In genomic region chr17:48556534-48557401, GRCh38 we compare ENCODE assay signal across 13 cellular contexts. TPM values are rescaled to one million over a fixed set of nuclear protein-coding genes. Genes with fewer than 3 reads are reported as not detected.
A peak's percentile ranks its signal among the peaks of the same experiment; 100 is the strongest.
DNase-seq lines count a peak whose midpoint lies in the region; ATAC-seq and TF ChIP-seq lines count a peak whose summit lies in the region.
"Had no signal": no experiment of that assay in that cellular context is flagged by ENCODE, and none has a peak within 500 bp of the region (broad histone marks: within the 10 kb centered on the region; RNA-seq: fewer than 3 reads in every experiment).

No MANE protein-coding gene starts in this region.

- H3K27ac ChIP-seq in upper lobe of left lung, result peak overlapping the region; percentile 60 to 86 (median 68)

- H3K36me3 Mint-ChIP-seq in activated T-cell treated with anti-CD3 and anti-CD28 coated beads, Interleukin-2, amount 50 U/mL, for 72 hours (ENCODE audit: insufficient read depth in 2 of 2), result peaks cover 0 to 2% of the 10 kb centered on the region in 2 donors
- no peaks in the 10 kb centered on the region for H3K36me3 Mint-ChIP-seq in activated T-cell treated with anti-CD3 and anti-CD28 coated beads, Interleukin-2, amount 50 U/mL, for 24 hours (ENCODE audit: low read depth)
- H3K36me3 Mint-ChIP-seq in endothelial cell (ENCODE audit: low read depth, unreplicated experiment) (peaks cover 32% of the 10 kb centered on the region), mesothelial cell of epicardium (peaks cover 12% of the 10 kb centered on the region)

- no peak for TF ChIP-seq CTCF in endothelial cell (IDR thresholded peaks at IDR 0.05; ENCODE audit: unreplicated experiment)
- TF ChIP-seq CTCF in mesothelial cell of epicardium (IDR thresholded peaks at IDR 0.05; ENCODE audit: unreplicated experiment), result no peak
- no peak for TF ChIP-seq CTCF in upper lobe of left lung (IDR thresholded peaks at IDR 0.05)

- TF ChIP-seq POLR2A in upper lobe of left lung (IDR thresholded peaks at IDR 0.05), result no peak

- peak overlapping the region; percentile 54 to 67 for H3K4me3 Mint-ChIP-seq in activated T-cell treated with anti-CD3 and anti-CD28 coated beads, Interleukin-2, amount 50 U/mL, for 72 hours
- H3K4me3 Mint-ChIP-seq in activated T-cell treated with anti-CD3 and anti-CD28 coated beads, Interleukin-2, amount 50 U/mL, for 24 hours, result no peak overlapping the region
- H3K4me3 Mint-ChIP-seq in endothelial cell (ENCODE audit: unreplicated experiment) (peak overlapping the region; percentile 66), mesothelial cell of epicardium (peak overlapping the region; percentile 61)
- H3K4me3 Mint-ChIP-seq: activated CD4-positive, alpha-beta T cell treated with anti-CD3 and anti-CD28 coated beads for 36 hours had no signal

- peak overlapping the region in 2 of 4 donors; percentile 1 to 29 for H3K4me3 ChIP-seq in upper lobe of left lung

- H3K9me3 ChIP-seq in upper lobe of left lung, result no peaks in the 10 kb centered on the region

- TF ChIP-seq EP300 in upper lobe of left lung (IDR thresholded peaks at IDR 0.05), result no peak

- DNase-seq in activated T-cell treated with anti-CD3 and anti-CD28 coated beads, Interleukin-2, amount 50 U/mL, for 72 hours, result no peak
- no peak for DNase-seq in activated T-cell treated with anti-CD3 and anti-CD28 coated beads, Interleukin-2, amount 50 U/mL, for 24 hours
- DNase-seq in endothelial cell (ENCODE audit: low spot score) (no peak), mesothelial cell of epicardium (ENCODE audit: low spot score in 2 of 2, unreplicated experiment in 2 of 2) (no peak), upper lobe of left lung (no peak), GOT3 (lab: John Stamatoyannopoulos, UW) (no peak)
- DNase-seq: 8988T; activated CD4-positive, alpha-beta T cell treated with anti-CD3 and anti-CD28 coated beads for 36 hours; activated gamma-delta T cell; NCI-H1048 had no signal

- no peak for ATAC-seq in activated T-cell treated with anti-CD3 and anti-CD28 coated beads, Interleukin-2, amount 50 U/mL, for 72 hours (replicated peaks in 1 of 2)
- no peak for ATAC-seq in upper lobe of left lung (ENCODE audit: low FRiP score in 2 of 2)
- no peak for ATAC-seq in GM18867 (IDR thresholded peaks at IDR 0.05; ENCODE audit: unreplicated experiment)
- no peak for ATAC-seq in HG03469 (IDR thresholded peaks at IDR 0.05; ENCODE audit: unreplicated experiment)
- ATAC-seq: activated CD4-positive, alpha-beta T cell treated with anti-CD3 and anti-CD28 coated beads for 36 hours; stimulated activated effector memory CD8-positive, alpha-beta T cell treated with anti-CD3 and anti-CD28 coated beads, Interleukin-12 subunit alpha, Interleukin-12 subunit beta, amount 100 ng/mL, for 72 hours had no signal

- 51 to 56% methylated on average over 7 of the region's 7 CpGs for WGBS in upper lobe of left lung, 2 donors

- peaks cover 16% of the 10 kb centered on the region for H3K27me3 Mint-ChIP-seq in activated T-cell treated with anti-CD3 and anti-CD28 coated beads, Interleukin-2, amount 50 U/mL, for 72 hours (ENCODE audit: low read depth)
- H3K27me3 Mint-ChIP-seq in activated T-cell treated with anti-CD3 and anti-CD28 coated beads, Interleukin-2, amount 50 U/mL, for 24 hours, result peaks cover 46% of the 10 kb centered on the region
- peaks cover 40% of the 10 kb centered on the region for H3K27me3 Mint-ChIP-seq in endothelial cell (ENCODE audit: unreplicated experiment)
- peaks cover 4% of the 10 kb centered on the region for H3K27me3 Mint-ChIP-seq in mesothelial cell of epicardium (ENCODE audit: low read depth)

- H3K4me1 ChIP-seq in upper lobe of left lung, result peaks cover 4 to 9% (median 6%) of the 10 kb centered on the region in 4 donors

- H3K27me3 ChIP-seq in upper lobe of left lung, result peaks cover 0 to 21% (median 10%) of the 10 kb centered on the region in 4 donors

- H3K36me3 ChIP-seq in upper lobe of left lung, result no peaks in the 10 kb centered on the region

- peaks cover 4% of the 10 kb centered on the region for H3K4me1 Mint-ChIP-seq in activated T-cell treated with anti-CD3 and anti-CD28 coated beads, Interleukin-2, amount 50 U/mL, for 72 hours (ENCODE audit: low read depth)
- H3K4me1 Mint-ChIP-seq in activated T-cell treated with anti-CD3 and anti-CD28 coated beads, Interleukin-2, amount 50 U/mL, for 24 hours (ENCODE audit: low read depth), result peaks cover 7% of the 10 kb centered on the region
- H3K4me1 Mint-ChIP-seq in endothelial cell (ENCODE audit: unreplicated experiment) (peaks cover 65% of the 10 kb centered on the region), mesothelial cell of epicardium (peaks cover 91% of the 10 kb centered on the region)

- no peak overlapping the region for H3K27ac Mint-ChIP-seq in activated T-cell treated with anti-CD3 and anti-CD28 coated beads, Interleukin-2, amount 50 U/mL, for 72 hours
- H3K27ac Mint-ChIP-seq in activated T-cell treated with anti-CD3 and anti-CD28 coated beads, Interleukin-2, amount 50 U/mL, for 24 hours, result no peak overlapping the region
- H3K27ac Mint-ChIP-seq in endothelial cell (ENCODE audit: unreplicated experiment), result no peak overlapping the region
- H3K27ac Mint-ChIP-seq in mesothelial cell of epicardium, result peak overlapping the region; percentile 99
- H3K27ac Mint-ChIP-seq: activated CD4-positive, alpha-beta T cell treated with anti-CD3 and anti-CD28 coated beads for 36 hours; stimulated activated effector memory CD8-positive, alpha-beta T cell treated with anti-CD3 and anti-CD28 coated beads, Interleukin-12 subunit alpha, Interleukin-12 subunit beta, amount 100 ng/mL, for 72 hours had no signal

- no peaks in the 10 kb centered on the region for H3K9me3 Mint-ChIP-seq in activated T-cell treated with anti-CD3 and anti-CD28 coated beads, Interleukin-2, amount 50 U/mL, for 72 hours
- H3K9me3 Mint-ChIP-seq in activated T-cell treated with anti-CD3 and anti-CD28 coated beads, Interleukin-2, amount 50 U/mL, for 24 hours, result no peaks in the 10 kb centered on the region
- H3K9me3 Mint-ChIP-seq in endothelial cell (ENCODE audit: unreplicated experiment), result no peaks in the 10 kb centered on the region
- no peaks in the 10 kb centered on the region for H3K9me3 Mint-ChIP-seq in mesothelial cell of epicardium
- H3K9me3 Mint-ChIP-seq: stimulated activated effector memory CD8-positive, alpha-beta T cell treated with anti-CD3 and anti-CD28 coated beads, Interleukin-12 subunit alpha, Interleukin-12 subunit beta, amount 100 ng/mL, for 72 hours had no signal

RNA-seq across cellular contexts. Expression of gene HOXB2, which starts 11.9 kb away (rescaled TPM):
- total RNA-seq in activated T-cell treated with anti-CD3 and anti-CD28 coated beads, Interleukin-2, amount 50 U/mL, for 72 hours, result 10 to 100 TPM; 18.1 to 37.7 TPM
- 5.6 TPM for total RNA-seq in endothelial cell (ENCODE audit: unreplicated experiment)
- 46.6 to 47.2 TPM (median 46.7 TPM) in 3 replicates for total RNA-seq in mesothelial cell of epicardium
- 10 to 100 TPM in 2 of 6 donors, 1 to 10 TPM in 4; 1.4 to 16.1 (median 7.4) TPM for total RNA-seq in upper lobe of left lung

RNA-seq across cellular contexts. Expression of gene HOXB4, which starts 21.4 kb away (rescaled TPM):
- total RNA-seq in activated T-cell treated with anti-CD3 and anti-CD28 coated beads, Interleukin-2, amount 50 U/mL, for 72 hours, result 1 to 10 TPM; 1.9 to 3.3 TPM
- total RNA-seq in endothelial cell (ENCODE audit: unreplicated experiment) (6.5 TPM), mesothelial cell of epicardium (34.2 to 39.2 TPM (median 34.4 TPM) in 3 replicates), upper lobe of left lung (1 to 10 TPM in 4 of 6 donors, under 1 TPM in 2; 0.61 to 5.6 (median 2.0) TPM)

RNA-seq across cellular contexts. Expression of gene HOXB1, which starts 26.0 kb away (rescaled TPM):
- total RNA-seq in activated T-cell treated with anti-CD3 and anti-CD28 coated beads, Interleukin-2, amount 50 U/mL, for 72 hours, result not detected
- total RNA-seq in endothelial cell (ENCODE audit: unreplicated experiment) (not detected), mesothelial cell of epicardium (0.24 to 0.43 TPM (median 0.25 TPM) in 3 replicates), upper lobe of left lung (not detected)
- total RNA-seq: activated CD4-positive, alpha-beta T cell treated with anti-CD3 and anti-CD28 coated beads for 36 hours had no signal

RNA-seq across cellular contexts. Expression of gene HOXB3, which starts 33.3 kb away (rescaled TPM):
- 1 to 10 TPM; 2.9 to 8.1 TPM for total RNA-seq in activated T-cell treated with anti-CD3 and anti-CD28 coated beads, Interleukin-2, amount 50 U/mL, for 72 hours
- total RNA-seq in endothelial cell (ENCODE audit: unreplicated experiment) (17.7 TPM), mesothelial cell of epicardium (282 to 303 TPM (median 282 TPM) in 3 replicates), upper lobe of left lung (10 to 100 TPM in 2 of 6 donors, 1 to 10 TPM in 4; 2.9 to 12.6 (median 7.9) TPM)

RNA-seq across cellular contexts. Expression of gene HOXB5, which starts 36.8 kb away (rescaled TPM):
- total RNA-seq in activated T-cell treated with anti-CD3 and anti-CD28 coated beads, Interleukin-2, amount 50 U/mL, for 72 hours, result not detected
- 0.59 TPM for total RNA-seq in endothelial cell (ENCODE audit: unreplicated experiment)
- 28.6 to 32.4 TPM (median 31.1 TPM) in 3 replicates for total RNA-seq in mesothelial cell of epicardium
- total RNA-seq in upper lobe of left lung, result 1 to 10 TPM in 4 of 6 donors, under 1 TPM in 2; 0.39 to 5.0 (median 1.5) TPM
- total RNA-seq: activated CD4-positive, alpha-beta T cell treated with anti-CD3 and anti-CD28 coated beads for 36 hours had no signal
